Comparison of ENCODE assay signal across 25 cellular contexts in genomic region chr19:11611730-11612129, GRCh38. TPM values are rescaled to one million over a fixed set of nuclear protein-coding genes. Genes with fewer than 3 reads are reported as not detected.
"Had no signal": no experiment of that assay in that cellular context is flagged by ENCODE, and none has a peak within 500 bp of the region (broad histone marks: within the 10 kb centered on the region; RNA-seq: fewer than 3 reads in every experiment).

No MANE protein-coding gene starts in this region.

- FAIRE-seq: colon, endothelial cell of umbilical vein, islet of Langerhans, keratinocyte had no signal

- H3K27me3 Mint-ChIP-seq: naive B cell had no signal

- H3K4me1 ChIP-seq: esophagus squamous epithelium, gastrocnemius medialis, heart right ventricle, left lung, lower lobe of right lung had no signal

- H3K4me3 ChIP-seq: coronary artery, dorsolateral prefrontal cortex, esophagus squamous epithelium, gastrocnemius medialis, heart right ventricle, left lung, lower lobe of right lung, mucosa of descending colon had no signal

- DNase-seq: dermis blood vessel endothelial cell; dorsolateral prefrontal cortex; effector CD4-positive, alpha-beta T cell; effector memory CD4-positive, alpha-beta T cell; esophagus squamous epithelium; foreskin fibroblast; foreskin melanocyte; gastrocnemius medialis; glutamatergic neuron; head of caudate nucleus; heart right ventricle; hippocampal formation; left cardiac atrium; left lung; left ventricle myocardium superior; lower lobe of right lung; mesenchymal stem cell; mucosa of descending colon; naive B cell had no signal

- H3K27ac Mint-ChIP-seq: mesothelial cell of epicardium had no signal

- H3K4me1 Mint-ChIP-seq: mesothelial cell of epicardium had no signal

- H3K27ac ChIP-seq: coronary artery, dorsolateral prefrontal cortex, esophagus squamous epithelium, gastrocnemius medialis, heart right ventricle, left lung, lower lobe of right lung had no signal

- H3K27me3 ChIP-seq: dorsolateral prefrontal cortex, esophagus squamous epithelium, gastrocnemius medialis, heart right ventricle, left lung had no signal

- H3K4me3 Mint-ChIP-seq: mesothelial cell of epicardium, naive B cell had no signal

- ATAC-seq: gastrocnemius medialis, heart right ventricle, left cardiac atrium, left lung, left ventricle myocardium superior, lower lobe of right lung, mucosa of descending colon had no signal

RNA-seq across cellular contexts. Expression of gene ACP5, which starts 34.3 kb away (rescaled TPM):
- total RNA-seq: endothelial cell of umbilical vein had no signal
